8 cellular contexts compared by ENCODE assay signal in the genomic region with DNA sequence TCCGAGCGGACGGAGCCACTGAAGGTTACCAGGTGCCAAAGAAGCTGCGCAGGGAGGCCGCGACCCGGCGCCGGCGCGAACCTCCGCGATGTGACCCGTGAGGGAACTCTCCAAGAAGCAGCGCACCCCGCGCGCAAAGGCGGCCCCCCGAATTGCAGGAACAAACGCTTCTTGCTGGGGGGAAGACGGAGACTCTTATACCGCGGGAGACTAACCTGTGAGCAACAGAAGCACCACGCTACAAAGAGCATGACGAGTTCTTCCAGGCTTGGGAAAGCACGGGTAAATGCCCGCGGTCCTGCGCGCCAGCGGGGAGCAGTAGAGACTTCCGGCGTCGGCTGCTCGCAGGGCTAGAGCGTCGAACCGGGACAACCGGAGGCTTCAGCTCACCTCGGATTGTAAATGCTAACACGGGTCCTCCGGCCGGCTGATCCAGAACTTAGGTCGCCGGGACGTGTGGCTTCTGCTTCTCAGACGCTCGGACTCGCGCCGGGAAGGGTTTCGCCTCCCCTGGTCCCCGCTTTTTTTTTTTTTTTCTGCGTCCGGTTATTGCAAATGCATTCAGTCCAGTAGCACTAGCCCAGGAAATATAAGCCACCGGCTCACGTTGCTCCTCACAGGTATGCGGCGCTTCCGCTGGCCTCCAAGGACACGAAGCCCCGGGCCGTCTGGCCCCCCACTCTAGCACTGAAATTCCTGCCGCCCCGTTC. TPM values are rescaled to one million over a fixed set of nuclear protein-coding genes. Genes with fewer than 3 reads are reported as not detected.
DNase-seq lines count a peak whose midpoint lies in the region; ATAC-seq and TF ChIP-seq lines count a peak whose summit lies in the region.

A gene with protein sequence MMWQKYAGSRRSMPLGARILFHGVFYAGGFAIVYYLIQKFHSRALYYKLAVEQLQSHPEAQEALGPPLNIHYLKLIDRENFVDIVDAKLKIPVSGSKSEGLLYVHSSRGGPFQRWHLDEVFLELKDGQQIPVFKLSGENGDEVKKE (minus strand): TSS at position 310 of the 710 bp plus-strand sequence. CDS start 80,909 bp downstream, outside the sequence.

- no peak for TF ChIP-seq POLR2A in breast epithelium (IDR thresholded peaks at IDR 0.05)

- peaks cover 3% of the 10 kb centered on the region; the same call in 1 of the 2 replicates for H3K36me3 ChIP-seq in WERI-Rb-1
- H3K36me3 ChIP-seq in breast epithelium = no peaks in the 10 kb centered on the region
- no peaks in the 10 kb centered on the region for H3K36me3 ChIP-seq in iPS-20b (ENCODE audit: insufficient read depth, low read depth, low read length)

- H3K4me1 ChIP-seq in breast epithelium = peaks cover 0 to 10% of the 10 kb centered on the region in 2 donors
- H3K4me1 ChIP-seq in iPS-20b (ENCODE audit: insufficient read depth, low read length) = no peaks in the 10 kb centered on the region

- H3K27ac ChIP-seq in WERI-Rb-1 (peak within 1 kb of the TSS; percentile 89), breast epithelium (peak within 1 kb of the TSS; percentile 84 to 87), iPS-20b (ENCODE audit: low read length) (peak within 1 kb of the TSS; percentile 66), skin epidermis (peak within 1 kb of the TSS in 20 of 21 experiments; percentile 74 to 94 (median 86))

- intact Hi-C loops in breast epithelium (cut with DNase I; ENCODE audit: low total_unique reads) = no loop called here

- H3K9me3 ChIP-seq in WERI-Rb-1 (ENCODE audit: severe bottlenecking) (no peaks in the 10 kb centered on the region), breast epithelium (no peaks in the 10 kb centered on the region), iPS-20b (ENCODE audit: insufficient read depth, low read depth, low read length) (no peaks in the 10 kb centered on the region)

- H3K4me3 ChIP-seq in WERI-Rb-1 (ENCODE audit: low read depth, low read length) (peak within 1 kb of the TSS; percentile 97), breast epithelium (peak within 1 kb of the TSS; percentile 63 to 97 (median 87)), iPS-20b (ENCODE audit: low read length) (peak within 1 kb of the TSS; percentile 90), skin epidermis (peak within 1 kb of the TSS; percentile 42 to 83 (median 66))

- ATAC-seq in GM18873 (IDR thresholded peaks at IDR 0.05; ENCODE audit: low FRiP score, unreplicated experiment) (peak; percentile 81), HG03135 (IDR thresholded peaks at IDR 0.05; ENCODE audit: unreplicated experiment) (peak; percentile 80)

- H3K27me3 ChIP-seq in WERI-Rb-1 (ENCODE audit: insufficient read depth, low read depth, severe bottlenecking) = no peaks in the 10 kb centered on the region
- no peaks in the 10 kb centered on the region for H3K27me3 ChIP-seq in breast epithelium
- no peaks in the 10 kb centered on the region for H3K27me3 ChIP-seq in iPS-20b (ENCODE audit: insufficient read depth, low read length)

- TF ChIP-seq CTCF in WERI-Rb-1 (IDR thresholded peaks at IDR 0.05; ENCODE audit: low read depth, low read length) (no peak), breast epithelium (IDR thresholded peaks at IDR 0.05) (peak in 1 of 3 donors; percentile 11)

- H3K9ac ChIP-seq in iPS-20b (ENCODE audit: low read depth, low read length) = peak within 1 kb of the TSS; percentile 95

- DNase-seq in AG08395 (ENCODE audit: low spot score) = peak; percentile 86
- DNase-seq in NCI-H2196 treated with DMSO at 0.1 percent for 48 hours (lab: John Stamatoyannopoulos, UW; ENCODE audit: unreplicated experiment) = peak; percentile 79
- peak; percentile 87 for DNase-seq in WERI-Rb-1
- DNase-seq in breast epithelium (ENCODE audit: low spot score in 2 of 2) = peak; percentile 67 to 79

RNA-seq across cellular contexts. Expression of the gene that starts here (rescaled TPM):
- 10 to 100 TPM; 39.0 to 94.3 (median 91.4) TPM for total RNA-seq in breast epithelium

Comparison
In these comparisons a context has a peak if more than half of its experiments do, and no peak if none do; other contexts are left out.
1. Peak in every context shown above with its lines: DNase-seq, ATAC-seq, H3K4me3 ChIP-seq and H3K27ac ChIP-seq.